In genomic region chr1:222601233-222601632, GRCh38 we compare ENCODE assay signal across 22 cellular contexts. TPM values are rescaled to one million over a fixed set of nuclear protein-coding genes. Genes with fewer than 3 reads are reported as not detected.
A peak's percentile ranks its signal among the peaks of the same experiment; 100 is the strongest.
DNase-seq lines count a peak whose midpoint lies in the region; ATAC-seq, FAIRE-seq and TF ChIP-seq lines count a peak whose summit lies in the region.
"Had no signal": no experiment of that assay in that cellular context is flagged by ENCODE, and none has a peak within 500 bp of the region (broad histone marks: within the 10 kb centered on the region; RNA-seq: fewer than 3 reads in every experiment).

No MANE protein-coding gene starts in this region.

- no peak for DNase-seq in OCI-LY7 (ENCODE audit: low spot score)
- DNase-seq in T-helper 17 cell: no peak
- DNase-seq in H1 (ENCODE audit: low read depth in 1 of 2, low spot score in 2 of 2): no peak
- no peak for DNase-seq in osteoblast (ENCODE audit: insufficient read length, low spot score, missing footprints)
- DNase-seq in trophoblast cell: no peak
- DNase-seq in ureter (ENCODE audit: low spot score): no peak
- DNase-seq in uterus: no peak
- DNase-seq in anterior cingulate cortex (lab: John Stamatoyannopoulos, UW): no peak
- DNase-seq: ACHN; CD4-positive, CD25-positive, alpha-beta regulatory T cell; DMS53; H7; MM.1S; NCI-H2029; NCI-H446 treated with DMSO at 0.1 percent for 48 hours; NCI-H526; Peyer's patch; SJCRH30 had no signal

- no peak overlapping the region for H2BK20ac ChIP-seq in H1 (ENCODE audit: low read length)

- no peak for ATAC-seq in T-helper 17 cell
- ATAC-seq: SK-N-SH treated with all-trans-retinoic acid at 6 μM for 48 hours had no signal

- no peak for FAIRE-seq in H1 (lab: Jason Lieb, UNC)
- FAIRE-seq: GM18507 had no signal

- H3K14ac ChIP-seq in H1 (ENCODE audit: insufficient read length): no peak overlapping the region
- no peak overlapping the region for H3K14ac ChIP-seq in trophoblast cell (ENCODE audit: low read length)

- H2AK5ac ChIP-seq in H1 (ENCODE audit: low read depth, low read length) (no peak overlapping the region), trophoblast cell (ENCODE audit: low read length) (no peak overlapping the region)

- intact Hi-C loops in OCI-LY7 (cut with micrococcal nuclease; ENCODE audit: unreplicated experiment): no loop called here
- intact Hi-C loops in uterus (cut with DNase I; ENCODE audit: low total_unique reads): no loop called here

- TF ChIP-seq POLR2A in H1 (IDR thresholded peaks at IDR 0.05; ENCODE audit: control extremely low read depth in 1 of 2, low read depth in 2 of 2, low read length in 2 of 2): no peak
- TF ChIP-seq POLR2A in uterus (IDR thresholded peaks at IDR 0.05): no peak

- no peak overlapping the region for H2BK5ac ChIP-seq in H1 (ENCODE audit: low read depth, low read length)
- no peak overlapping the region for H2BK5ac ChIP-seq in trophoblast cell (ENCODE audit: low read depth, low read length, poor library complexity)

- H4K5ac ChIP-seq in H1 (ENCODE audit: insufficient read length, low read depth, low read length): no peak overlapping the region

- POLR2A ChIA-PET in OCI-LY7 (lab: Charles Lee): no interaction called here
- POLR2A ChIA-PET in H1 (lab: Charles Lee; ENCODE audit: partially characterized antibody): no interaction called here

- peak overlapping the region; percentile 71 for H3K27ac Mint-ChIP-seq in T-helper 17 cell
- H3K27ac Mint-ChIP-seq: CD4-positive, CD25-positive, alpha-beta regulatory T cell had no signal

- H3K4me2 ChIP-seq in OCI-LY7 (ENCODE audit: low read length) (no peak overlapping the region), H1 (ENCODE audit: insufficient read depth in 1 of 2, low read depth in 2 of 2, low read length in 2 of 2) (no peak overlapping the region), osteoblast (ENCODE audit: insufficient read depth, low read length) (no peak overlapping the region), trophoblast cell (ENCODE audit: low read length) (no peak overlapping the region)
- H3K4me2 ChIP-seq: KMS-11 had no signal

- H3K9me2 ChIP-seq in OCI-LY7 (ENCODE audit: insufficient read depth, low read length): no peaks in the 10 kb centered on the region

- CTCF ChIA-PET in OCI-LY7 (lab: Charles Lee; ENCODE audit: unreplicated experiment) (no interaction called here), H1 (lab: Charles Lee; ENCODE audit: partially characterized antibody) (no interaction called here)

- H3K4me3 ChIP-seq in OCI-LY7 (ENCODE audit: low read depth, low read length, poor library complexity, severe bottlenecking) (no peak overlapping the region), H1 (ENCODE audit: extremely low read depth in 1 of 4, insufficient read depth in 2 of 4, low read depth in 3 of 4, low read length in 4 of 4) (no peak overlapping the region), osteoblast (ENCODE audit: insufficient read depth, low read length) (no peak overlapping the region), trophoblast cell (ENCODE audit: low read depth, low read length) (no peak overlapping the region), uterus (no peak overlapping the region)
- H3K4me3 ChIP-seq: Peyer's patch, SJCRH30 had no signal

- no peaks in the 10 kb centered on the region for H3K36me3 ChIP-seq in OCI-LY7 (ENCODE audit: insufficient read depth, low read length)
- H3K36me3 ChIP-seq in H1 (ENCODE audit: control insufficient read depth in 2 of 4, insufficient read depth in 4 of 4, low read length in 3 of 4): no peaks in the 10 kb centered on the region
- H3K36me3 ChIP-seq in osteoblast (ENCODE audit: insufficient read depth, low read length): no peaks in the 10 kb centered on the region
- no peaks in the 10 kb centered on the region for H3K36me3 ChIP-seq in trophoblast cell (ENCODE audit: control insufficient read depth in 1 of 2, insufficient read depth in 2 of 2, low read length in 2 of 2)
- no peaks in the 10 kb centered on the region for H3K36me3 ChIP-seq in uterus
- H3K36me3 ChIP-seq: Peyer's patch, SJCRH30 had no signal

- no peak overlapping the region for H4K12ac ChIP-seq in trophoblast cell (ENCODE audit: low read depth, low read length)

- H3K27me3 ChIP-seq in H1 (replicated peaks in 1 of 4; ENCODE audit: control insufficient read depth in 3 of 4, extremely low read depth in 1 of 4, insufficient read depth in 3 of 4, low read length in 3 of 4) (no peaks in the 10 kb centered on the region), osteoblast (ENCODE audit: insufficient read depth, low read length) (no peaks in the 10 kb centered on the region), trophoblast cell (ENCODE audit: insufficient read depth, low read length) (no peaks in the 10 kb centered on the region), uterus (no peaks in the 10 kb centered on the region)
- H3K27me3 ChIP-seq: Peyer's patch, SJCRH30 had no signal

- H3K9me3 ChIP-seq in OCI-LY7 (ENCODE audit: low read length) (no peaks in the 10 kb centered on the region), T-helper 17 cell (ENCODE audit: control insufficient read depth, low read length, poor library complexity, severe bottlenecking) (no peaks in the 10 kb centered on the region), H1 (ENCODE audit: insufficient read depth in 2 of 2, low read depth in 1 of 2, low read length in 1 of 2) (no peaks in the 10 kb centered on the region), osteoblast (ENCODE audit: low read depth, low read length) (no peaks in the 10 kb centered on the region), trophoblast cell (ENCODE audit: insufficient read depth, low read depth, low read length) (no peaks in the 10 kb centered on the region), uterus (no peaks in the 10 kb centered on the region)
- H3K9me3 ChIP-seq: Peyer's patch, SJCRH30 had no signal

- H2AFZ ChIP-seq in OCI-LY7 (ENCODE audit: low read length): 0 out of 2 replicates have a peak overlapping the region, but pooled peaks have one; percentile 10
- H2AFZ ChIP-seq in H1 (ENCODE audit: low read length): 0 out of 2 replicates have a peak overlapping the region, but pooled peaks have one; percentile 13
- peak overlapping the region; percentile 71 for H2AFZ ChIP-seq in osteoblast (ENCODE audit: low read length)
- H2AFZ ChIP-seq in trophoblast cell (ENCODE audit: insufficient read depth, low read length, poor library complexity): no peak overlapping the region

- H3K79me1 ChIP-seq in H1 (ENCODE audit: low read depth, low read length) (no peaks in the 10 kb centered on the region), trophoblast cell (ENCODE audit: low read length) (no peaks in the 10 kb centered on the region)

- H3K9ac ChIP-seq in H1 (replicated peaks in 1 of 4; ENCODE audit: extremely low read depth in 1 of 4, low read depth in 3 of 4, low read length in 3 of 4) (no peak overlapping the region), trophoblast cell (ENCODE audit: low read length) (no peak overlapping the region)
- H3K9ac ChIP-seq: KMS-11 had no signal

- H3K4me3 Mint-ChIP-seq in T-helper 17 cell: no peak overlapping the region
- H3K4me3 Mint-ChIP-seq: CD4-positive, CD25-positive, alpha-beta regulatory T cell had no signal

- no peak overlapping the region for H2BK120ac ChIP-seq in H1 (replicated peaks; ENCODE audit: low read depth, low read length)
- no peak overlapping the region for H2BK120ac ChIP-seq in trophoblast cell (ENCODE audit: insufficient read depth, low read length, poor library complexity)

- H3K4me1 Mint-ChIP-seq in T-helper 17 cell: peaks cover 2% of the 10 kb centered on the region
- H3K4me1 Mint-ChIP-seq: CD4-positive, CD25-positive, alpha-beta regulatory T cell had no signal

- TF ChIP-seq CTCF in OCI-LY7 (conservative IDR thresholded peaks at IDR 0.05; ENCODE audit: low read length) (no peak), H1 (IDR thresholded peaks at IDR 0.05; ENCODE audit: control extremely low read depth in 1 of 3, insufficient read depth in 1 of 3, low read depth in 1 of 3, low read length in 3 of 3) (no peak), osteoblast (IDR thresholded peaks at IDR 0.05; ENCODE audit: extremely low read depth, low read depth, low read length) (no peak), uterus (IDR thresholded peaks at IDR 0.05) (no peak)

- BruUV-seq in OCI-LY7 (replicated peaks; lab: Mats Ljungman, UMichigan): no TSS peak

- H4K20me1 ChIP-seq in OCI-LY7 (ENCODE audit: insufficient read depth, low read length): no peaks in the 10 kb centered on the region
- H4K20me1 ChIP-seq in H1 (replicated peaks in 1 of 2; ENCODE audit: control insufficient read depth in 1 of 2, insufficient read depth in 2 of 2, low read length in 2 of 2): no peaks in the 10 kb centered on the region
- no peaks in the 10 kb centered on the region for H4K20me1 ChIP-seq in osteoblast (ENCODE audit: insufficient read depth, low read length)

- peaks cover 6% of the 10 kb centered on the region for H3K27me3 Mint-ChIP-seq in T-helper 17 cell

- H2BK12ac ChIP-seq in H1 (ENCODE audit: low read depth, low read length) (no peak overlapping the region), trophoblast cell (ENCODE audit: low read length) (no peak overlapping the region)

- H3K4ac ChIP-seq in H1 (replicated peaks; ENCODE audit: insufficient read length, low read depth, low read length): no peak overlapping the region
- no peak overlapping the region for H3K4ac ChIP-seq in trophoblast cell (ENCODE audit: low read depth, low read length)

- H4K91ac ChIP-seq in H1 (replicated peaks; ENCODE audit: insufficient read length, low read length) (no peak overlapping the region), trophoblast cell (ENCODE audit: low read depth, low read length) (no peak overlapping the region)

- TF ChIP-seq EP300 in H1 (IDR thresholded peaks at IDR 0.05; ENCODE audit: borderline replicate concordance in 1 of 2, low read depth in 2 of 2, low read length in 2 of 2): no peak

- H3K79me2 ChIP-seq in OCI-LY7 (ENCODE audit: insufficient read depth, low read depth, low read length): no peaks in the 10 kb centered on the region
- H3K79me2 ChIP-seq in H1 (ENCODE audit: control insufficient read depth in 1 of 2, insufficient read depth in 2 of 2, low read length in 2 of 2): no peaks in the 10 kb centered on the region
- H3K79me2 ChIP-seq in osteoblast (ENCODE audit: insufficient read depth, low read length): no peaks in the 10 kb centered on the region
- no peaks in the 10 kb centered on the region for H3K79me2 ChIP-seq in trophoblast cell (ENCODE audit: control insufficient read depth, insufficient read depth, low read length, poor library complexity)

- H3K18ac ChIP-seq in H1 (ENCODE audit: extremely low read depth, low read length) (no peak overlapping the region), trophoblast cell (ENCODE audit: low read length) (no peak overlapping the region)

- no peak for TF ChIP-seq RAD21 in H1 (IDR thresholded peaks at IDR 0.05 in 1 of 2, conservative IDR thresholded peaks at IDR 0.05 in 1 of 2; ENCODE audit: low read depth in 2 of 2, low read length in 2 of 2)

- no peak overlapping the region for H4K8ac ChIP-seq in H1 (ENCODE audit: extremely low read depth, insufficient read depth, low read length)
- H4K8ac ChIP-seq in trophoblast cell (ENCODE audit: low read depth, low read length): no peak overlapping the region

- H3K36me3 Mint-ChIP-seq in T-helper 17 cell (ENCODE audit: low read depth): no peaks in the 10 kb centered on the region
- H3K36me3 Mint-ChIP-seq: CD4-positive, CD25-positive, alpha-beta regulatory T cell had no signal

- no peak overlapping the region for H3K56ac ChIP-seq in H1 (replicated peaks; ENCODE audit: insufficient read length, low read depth, low read length)

- no peaks in the 10 kb centered on the region for H3K23me2 ChIP-seq in H1 (ENCODE audit: low read depth, low read length)

- 85% methylated on average over 3 of the region's 3 CpGs; no CpG with 5 or more reads in 1 of the 2 experiments for WGBS in H1 (ENCODE audit: extremely low coverage in 1 of 2, insufficient coverage in 1 of 2, insufficient read length in 1 of 2, insufficient replicate concordance in 2 of 2, low coverage in 1 of 2, low lambda C conversion rate in 2 of 2, missing lambda C conversion rate in 1 of 2), 2 experiments
- WGBS in trophoblast cell (ENCODE audit: extremely low coverage, insufficient coverage, insufficient read length): no CpG with 5 or more reads among the region's 3 CpGs

- H3K27ac ChIP-seq in OCI-LY7 (ENCODE audit: low read depth, low read length, poor library complexity, severe bottlenecking) (no peak overlapping the region), H1 (ENCODE audit: low read depth, low read length) (no peak overlapping the region), osteoblast (ENCODE audit: low read depth, low read length) (no peak overlapping the region), trophoblast cell (ENCODE audit: low read depth, low read length) (no peak overlapping the region), uterus (no peak overlapping the region)
- H3K27ac ChIP-seq: KMS-11, Peyer's patch, SJCRH30 had no signal

- H3K23ac ChIP-seq in H1 (ENCODE audit: insufficient read length): no peak overlapping the region
- no peak overlapping the region for H3K23ac ChIP-seq in trophoblast cell (ENCODE audit: low read length)

- no peaks in the 10 kb centered on the region for H3K4me1 ChIP-seq in OCI-LY7 (ENCODE audit: insufficient read depth, low read length, poor library complexity, severe bottlenecking)
- H3K4me1 ChIP-seq in H1 (replicated peaks in 1 of 4; ENCODE audit: control insufficient read depth in 3 of 4, insufficient read depth in 4 of 4, low read length in 3 of 4): no peaks in the 10 kb centered on the region
- H3K4me1 ChIP-seq in osteoblast (ENCODE audit: insufficient read depth, low read length): no peaks in the 10 kb centered on the region
- H3K4me1 ChIP-seq in trophoblast cell (ENCODE audit: control insufficient read depth in 1 of 2, insufficient read depth in 2 of 2, low read length in 2 of 2): no peaks in the 10 kb centered on the region
- H3K4me1 ChIP-seq in uterus: no peaks in the 10 kb centered on the region
- H3K4me1 ChIP-seq: Peyer's patch, SJCRH30 had no signal

- no peak overlapping the region for H2BK15ac ChIP-seq in H1 (ENCODE audit: low read length)

RNA-seq across cellular contexts. Expression of gene TAF1A, which starts 11.5 kb away (rescaled TPM):
- total RNA-seq in OCI-LY7 (2014; rRNA removed; shearing (Covaris generic)): 10.9 and 13.3 TPM in 2 replicates
- total RNA-seq in OCI-LY7 (2022) (18.3 and 19.2 TPM in 2 replicates), T-helper 17 cell (1 to 10 TPM; 4.0 to 4.1 TPM), osteoblast (8.5 and 9.4 TPM in 2 replicates), ureter (11.3 TPM), uterus (10 to 100 TPM in 1 of 4 donors, 1 to 10 TPM in 3; 2.0 to 30.1 (median 5.6) TPM)
- total RNA-seq in H1 (2021; fragmentation: NEBNext Ultra II Directional; extraction: Animal tissue kit (Norgen Biotek cat#: 25700)): 15.9 and 16.7 TPM in 2 replicates
- 2.1 and 3.3 TPM in 2 replicates for polyA plus RNA-seq in H1 (2011; rRNA removed)
- 4.2 TPM for polyA plus RNA-seq in H1 (2011; cell fraction: cytosol; rRNA removed)
- polyA plus RNA-seq in H1 (2011; cell fraction: nucleus; rRNA removed): 2.0 TPM
- 7.8 to 16.7 TPM (median 8.9 TPM) in 4 replicates for polyA plus RNA-seq in H1 (2012, experiment 1 of 2)
- 1.5 TPM for polyA plus RNA-seq in H1 (2012, experiment 2 of 2)
- polyA plus RNA-seq in H1 (2013, experiment 1 of 2): 6.4 TPM
- polyA plus RNA-seq in H1 (2013, experiment 2 of 2): 6.5 TPM
- 3.1 and 3.5 TPM in 2 replicates for polyA minus RNA-seq in H1 (2011; rRNA and poly(A)+ RNA removed)
- polyA minus RNA-seq in H1 (2011; cell fraction: cytosol; rRNA and poly(A)+ RNA removed): 8.3 TPM
- polyA minus RNA-seq in H1 (2011; cell fraction: nucleus; rRNA and poly(A)+ RNA removed): 9.8 TPM
- polyA plus RNA-seq in trophoblast cell (2013): 5.2 and 6.2 TPM in 2 replicates

RNA-seq across cellular contexts. Expression of gene MIA3, which starts 16.7 kb away (rescaled TPM):
- total RNA-seq in OCI-LY7 (2014; rRNA removed; shearing (Covaris generic)): 23.5 and 30.7 TPM in 2 replicates
- total RNA-seq in OCI-LY7 (2022) (56.5 and 57.1 TPM in 2 replicates), T-helper 17 cell (100 to 1,000 TPM in 1 of 2 donors, 10 to 100 TPM in 1; 83.2 to 102 TPM), osteoblast (68.8 and 79.6 TPM in 2 replicates), ureter (71.9 TPM), uterus (10 to 100 TPM; 27.4 to 82.3 (median 55.7) TPM)
- total RNA-seq in H1 (2021; fragmentation: NEBNext Ultra II Directional; extraction: Animal tissue kit (Norgen Biotek cat#: 25700)): 67.5 and 69.0 TPM in 2 replicates
- 105 and 120 TPM in 2 replicates for polyA plus RNA-seq in H1 (2011; rRNA removed)
- 38.2 TPM for polyA plus RNA-seq in H1 (2011; cell fraction: cytosol; rRNA removed)
- polyA plus RNA-seq in H1 (2011; cell fraction: nucleus; rRNA removed): 212 TPM
- 36.1 to 54.9 TPM (median 44.4 TPM) in 4 replicates for polyA plus RNA-seq in H1 (2012, experiment 1 of 2)
- polyA plus RNA-seq in H1 (2012, experiment 2 of 2): 1.0 TPM
- 56.9 TPM for polyA plus RNA-seq in H1 (2013, experiment 1 of 2)
- 56.2 TPM for polyA plus RNA-seq in H1 (2013, experiment 2 of 2)
- polyA minus RNA-seq in H1 (2011; rRNA and poly(A)+ RNA removed): 75.4 and 83.1 TPM in 2 replicates
- polyA minus RNA-seq in H1 (2011; cell fraction: cytosol; rRNA and poly(A)+ RNA removed): 24.9 TPM
- 86.0 TPM for polyA minus RNA-seq in H1 (2011; cell fraction: nucleus; rRNA and poly(A)+ RNA removed)
- 49.7 and 51.1 TPM in 2 replicates for polyA plus RNA-seq in trophoblast cell (2013)

RNA-seq across cellular contexts. Expression of gene HHIPL2, which starts 53.3 kb away (rescaled TPM):
- 0.92 TPM in 1 of 2 replicates, not detected in the other for total RNA-seq in OCI-LY7 (2014; rRNA removed; shearing (Covaris generic))
- total RNA-seq in OCI-LY7 (2022) (not detected in 2 replicates), T-helper 17 cell (under 1 TPM; 0.27 to 0.39 TPM), osteoblast (0.72 and 0.88 TPM in 2 replicates), ureter (0.62 TPM), uterus (under 1 TPM in 2 of 4 donors, not detected in 2; 0.07 to 0.55 TPM)
- not detected in 2 replicates for total RNA-seq in H1 (2021; fragmentation: NEBNext Ultra II Directional; extraction: Animal tissue kit (Norgen Biotek cat#: 25700))
- polyA plus RNA-seq in H1 (2011; rRNA removed): 0.08 TPM in 2 replicates
- polyA plus RNA-seq in H1 (2011; cell fraction: cytosol; rRNA removed): 0.12 TPM
- 0.67 TPM for polyA plus RNA-seq in H1 (2011; cell fraction: nucleus; rRNA removed)
- 0.17 to 0.31 TPM (median 0.29 TPM) in 3 of 4 replicates, not detected in the other for polyA plus RNA-seq in H1 (2012, experiment 1 of 2)
- polyA plus RNA-seq in H1 (2012, experiment 2 of 2): not detected
- polyA plus RNA-seq in H1 (2013, experiment 1 of 2): 0.24 TPM
- 0.06 TPM for polyA plus RNA-seq in H1 (2013, experiment 2 of 2)
- not detected in 2 replicates for polyA minus RNA-seq in H1 (2011; rRNA and poly(A)+ RNA removed)
- polyA minus RNA-seq in H1 (2011; cell fraction: cytosol; rRNA and poly(A)+ RNA removed): not detected
- 1.7 TPM for polyA minus RNA-seq in H1 (2011; cell fraction: nucleus; rRNA and poly(A)+ RNA removed)
- 0.26 and 0.47 TPM in 2 replicates for polyA plus RNA-seq in trophoblast cell (2013)
- total RNA-seq: CD4-positive, CD25-positive, alpha-beta regulatory T cell; G401 had no signal
- polyA plus RNA-seq: CD4-positive, CD25-positive, alpha-beta regulatory T cell had no signal
